2 cellular contexts compared by ENCODE assay signal in genomic region chr7:100580466-100581283, GRCh38.
A peak's percentile ranks its signal among the peaks of the same experiment; 100 is the strongest.
TF ChIP-seq lines count a peak whose summit lies in the region.

No MANE protein-coding gene starts in this region.

TF ChIP-seq in A549, 52 proteins besides CTCF, POLR2A, EP300 and RAD21:
- no peak for TF ChIP-seq HMGXB4 (CRISPR knock-in tag; IDR thresholded peaks at IDR 0.05; ENCODE audit: borderline replicate concordance)
- TF ChIP-seq JUN (IDR thresholded peaks at IDR 0.05): no peak
- TF ChIP-seq NFE2L2 (conservative IDR thresholded peaks at IDR 0.05; ENCODE audit: low read length): no peak
- TF ChIP-seq SREBF2 (IDR thresholded peaks at IDR 0.05): no peak
- TF ChIP-seq TFCP2L1 (CRISPR knock-in tag; IDR thresholded peaks at IDR 0.05): no peak
- no peak for TF ChIP-seq CBX2 (IDR thresholded peaks at IDR 0.05; ENCODE audit: borderline replicate concordance, low read depth)
- TF ChIP-seq HEYL (CRISPR knock-in tag; IDR thresholded peaks at IDR 0.05): no peak
- no peak for TF ChIP-seq KDM1A (IDR thresholded peaks at IDR 0.05; ENCODE audit: low read depth)
- TF ChIP-seq GATA3 (IDR thresholded peaks at IDR 0.05; ENCODE audit: borderline replicate concordance): no peak
- TF ChIP-seq CBX8 (IDR thresholded peaks at IDR 0.05): no peak
- TF ChIP-seq REST (IDR thresholded peaks at IDR 0.05): no peak
- no peak for TF ChIP-seq USF2 (IDR thresholded peaks at IDR 0.05)
- no peak for TF ChIP-seq KDM5A (IDR thresholded peaks at IDR 0.05)
- no peak for TF ChIP-seq NR3C1 (IDR thresholded peaks at IDR 0.05)
TF ChIP-seq in A549: peak in this region for 0.

TF ChIP-seq in K562, 482 proteins besides CTCF, POLR2A, EP300 and RAD21 (continues in another document):
- TF ChIP-seq ZNF277 (CRISPR knock-in tag; IDR thresholded peaks at IDR 0.05; ENCODE audit: borderline replicate concordance) (no peak), RCOR1 (IDR thresholded peaks at IDR 0.05; ENCODE audit: borderline replicate concordance in 1 of 2, low read depth in 2 of 2, low read length in 2 of 2) (no peak), NR2F6 (CRISPR knock-in tag; IDR thresholded peaks at IDR 0.05) (no peak), POLR2B (IDR thresholded peaks at IDR 0.05; ENCODE audit: low read depth, partially characterized antibody) (peak; percentile 73), HLTF (IDR thresholded peaks at IDR 0.05) (peak; percentile 74; the same call in 1 of the 2 replicates), FOXK2 (conservative IDR thresholded peaks at IDR 0.05 in 1 of 2, IDR thresholded peaks at IDR 0.05 in 1 of 2; ENCODE audit: low read depth in 2 of 2) (peak; percentile 40 to 52; a peak in 2 of 4 replicates), SMARCA5 (IDR thresholded peaks at IDR 0.05) (peak; percentile 73; the same call in 1 of the 2 replicates), BCOR (IDR thresholded peaks at IDR 0.05) (peak; percentile 69; the same call in 1 of the 2 replicates), NFYB (IDR thresholded peaks at IDR 0.05; ENCODE audit: extremely low read depth, insufficient read length) (no peak), ZC3H8 (IDR thresholded peaks at IDR 0.05) (peak; percentile 85; the same call in 1 of the 2 replicates), ESRRA (IDR thresholded peaks at IDR 0.05; ENCODE audit: borderline replicate concordance, low read depth) (0 out of 2 replicates have a peak, but pooled peaks have one; percentile 21), ZBTB26 (CRISPR knock-in tag; IDR thresholded peaks at IDR 0.05) (peak; percentile 84), GTF2F1 (IDR thresholded peaks at IDR 0.05; ENCODE audit: low read depth, low read length) (no peak), ARNT (IDR thresholded peaks at IDR 0.05) (0 out of 4 replicates have a peak, but pooled peaks of 1 of the 2 experiments have one; percentile 31), SUPT5H (IDR thresholded peaks at IDR 0.05) (peak; percentile 73), HDAC1 (IDR thresholded peaks at IDR 0.05) (peak in 1 of 2 experiments; percentile 75; a peak in 2 of 4 replicates), HSF4 (CRISPR knock-in tag; IDR thresholded peaks at IDR 0.05; ENCODE audit: borderline replicate concordance) (no peak), ZNF12 (CRISPR knock-in tag; IDR thresholded peaks at IDR 0.05) (no peak), TSC22D4 (tag; IDR thresholded peaks at IDR 0.05) (peak; percentile 97), ZNF609 (CRISPR knock-in tag; IDR thresholded peaks at IDR 0.05; ENCODE audit: borderline replicate concordance) (0 out of 2 replicates have a peak, but pooled peaks have one; percentile 29), KDM2B (CRISPR knock-in tag; IDR thresholded peaks at IDR 0.05) (no peak), NCOA4 (IDR thresholded peaks at IDR 0.05; ENCODE audit: partially characterized antibody) (peak; percentile 86), THRB (CRISPR knock-in tag; conservative IDR thresholded peaks at IDR 0.05) (peak; percentile 85; the same call in 1 of the 2 replicates), ELK3 (CRISPR knock-in tag; IDR thresholded peaks at IDR 0.05) (no peak), NKRF (IDR thresholded peaks at IDR 0.05; ENCODE audit: borderline replicate concordance) (peak; percentile 70), TRIM25 (IDR thresholded peaks at IDR 0.05; ENCODE audit: borderline replicate concordance) (peak; percentile 32; the same call in 1 of the 2 replicates), TBL1XR1 (IDR thresholded peaks at IDR 0.05; ENCODE audit: low read length in 2 of 2) (no peak), MYBL2 (IDR thresholded peaks at IDR 0.05; ENCODE audit: low read depth) (peak; percentile 53; the same call in 1 of the 2 replicates), MYBL2 (CRISPR knock-in tag; IDR thresholded peaks at IDR 0.05; ENCODE audit: borderline replicate concordance) (no peak), ZNF407 (IDR thresholded peaks at IDR 0.05; ENCODE audit: low read depth) (peak; percentile 35; the same call in 1 of the 2 replicates)
